In the genomic region with DNA sequence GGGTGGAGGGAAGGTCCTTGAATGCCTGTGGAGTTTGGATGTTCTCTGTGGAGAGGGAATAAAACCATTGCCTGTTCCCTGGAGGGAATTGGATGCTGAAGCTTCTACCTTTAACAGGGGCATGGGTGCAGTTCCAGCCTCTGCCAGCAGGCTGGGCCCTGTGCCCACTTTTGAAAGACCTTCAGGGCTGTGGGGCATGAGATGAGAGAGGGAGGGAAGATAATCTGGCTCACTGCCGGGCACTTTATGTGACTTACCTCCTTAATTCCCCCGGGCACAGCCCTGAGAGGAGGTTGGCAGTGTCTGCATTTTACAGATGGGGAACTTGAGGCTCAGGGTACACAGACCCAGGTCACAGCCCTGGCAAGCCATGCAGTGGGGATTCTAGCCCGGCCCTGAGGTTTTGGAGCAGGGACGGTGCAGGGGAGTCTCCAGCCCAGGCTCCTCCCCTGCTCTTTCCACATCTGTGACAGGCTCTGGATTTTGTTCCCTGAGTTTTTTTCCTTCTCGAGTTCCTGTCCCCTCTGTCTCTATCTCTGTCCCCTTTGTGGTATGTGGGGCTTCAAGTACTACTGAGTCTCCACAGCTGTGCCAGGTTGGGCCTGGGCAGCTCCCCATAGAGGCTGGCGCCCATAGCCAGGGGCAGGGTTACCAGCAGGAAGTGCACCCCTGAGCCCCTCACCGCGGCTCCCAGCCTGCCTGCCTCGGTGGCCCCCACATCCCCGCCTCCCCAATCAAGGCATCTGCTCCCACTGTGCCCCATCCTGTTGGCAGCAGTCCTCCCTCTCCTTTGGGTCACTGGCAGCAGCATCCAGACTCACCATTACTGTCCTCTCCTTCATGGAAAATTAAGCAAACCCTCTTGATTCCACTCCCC, we compare ENCODE assay signal across 1 cellular context.
TF ChIP-seq lines count a peak whose summit lies in the region.

No MANE protein-coding gene starts in this region.

TF ChIP-seq in HepG2, 621 proteins besides CTCF, POLR2A, EP300 and RAD21 (continued from another document):
- TF ChIP-seq, protein P1, sequence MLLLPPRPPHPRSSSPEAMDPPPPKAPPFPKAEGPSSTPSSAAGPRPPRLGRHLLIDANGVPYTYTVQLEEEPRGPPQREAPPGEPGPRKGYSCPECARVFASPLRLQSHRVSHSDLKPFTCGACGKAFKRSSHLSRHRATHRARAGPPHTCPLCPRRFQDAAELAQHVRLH (CRISPR knock-in tag; IDR thresholded peaks at IDR 0.05; ENCODE audit: borderline replicate concordance, low read depth): peak; percentile 41; the same call in 1 of the 2 replicates
- no peak for TF ChIP-seq ZFP1 (CRISPR knock-in tag; IDR thresholded peaks at IDR 0.05)
- TF ChIP-seq KDM5B (CRISPR knock-in tag; IDR thresholded peaks at IDR 0.05; ENCODE audit: borderline replicate concordance): no peak
- TF ChIP-seq ZNF556 (CRISPR knock-in tag; IDR thresholded peaks at IDR 0.05; ENCODE audit: borderline replicate concordance): no peak
- TF ChIP-seq, protein P2, sequence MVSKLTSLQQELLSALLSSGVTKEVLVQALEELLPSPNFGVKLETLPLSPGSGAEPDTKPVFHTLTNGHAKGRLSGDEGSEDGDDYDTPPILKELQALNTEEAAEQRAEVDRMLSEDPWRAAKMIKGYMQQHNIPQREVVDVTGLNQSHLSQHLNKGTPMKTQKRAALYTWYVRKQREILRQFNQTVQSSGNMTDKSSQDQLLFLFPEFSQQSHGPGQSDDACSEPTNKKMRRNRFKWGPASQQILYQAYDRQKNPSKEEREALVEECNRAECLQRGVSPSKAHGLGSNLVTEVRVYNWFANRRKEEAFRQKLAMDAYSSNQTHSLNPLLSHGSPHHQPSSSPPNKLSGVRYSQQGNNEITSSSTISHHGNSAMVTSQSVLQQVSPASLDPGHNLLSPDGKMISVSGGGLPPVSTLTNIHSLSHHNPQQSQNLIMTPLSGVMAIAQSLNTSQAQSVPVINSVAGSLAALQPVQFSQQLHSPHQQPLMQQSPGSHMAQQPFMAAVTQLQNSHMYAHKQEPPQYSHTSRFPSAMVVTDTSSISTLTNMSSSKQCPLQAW (CRISPR knock-in tag; IDR thresholded peaks at IDR 0.05): 0 out of 2 replicates have a peak, but pooled peaks have one; percentile 15
- TF ChIP-seq, protein P3, sequence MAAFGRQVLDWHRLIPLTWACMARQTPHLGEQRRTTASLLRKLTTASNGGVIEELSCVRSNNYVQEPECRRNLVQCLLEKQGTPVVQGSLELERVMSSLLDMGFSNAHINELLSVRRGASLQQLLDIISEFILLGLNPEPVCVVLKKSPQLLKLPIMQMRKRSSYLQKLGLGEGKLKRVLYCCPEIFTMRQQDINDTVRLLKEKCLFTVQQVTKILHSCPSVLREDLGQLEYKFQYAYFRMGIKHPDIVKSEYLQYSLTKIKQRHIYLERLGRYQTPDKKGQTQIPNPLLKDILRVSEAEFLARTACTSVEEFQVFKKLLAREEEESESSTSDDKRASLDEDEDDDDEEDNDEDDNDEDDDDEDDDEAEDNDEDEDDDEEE (CRISPR knock-in tag; IDR thresholded peaks at IDR 0.05): no peak
- TF ChIP-seq TBX2 (CRISPR knock-in tag; IDR thresholded peaks at IDR 0.05; ENCODE audit: borderline replicate concordance): no peak
- TF ChIP-seq JARID2 (CRISPR knock-in tag; IDR thresholded peaks at IDR 0.05; ENCODE audit: insufficient replicate concordance): no peak
- TF ChIP-seq ZNF670 (CRISPR knock-in tag; IDR thresholded peaks at IDR 0.05; ENCODE audit: borderline replicate concordance): no peak
- no peak for TF ChIP-seq ZNF724P (CRISPR knock-in tag; IDR thresholded peaks at IDR 0.05; ENCODE audit: borderline replicate concordance)
- TF ChIP-seq, protein P4, sequence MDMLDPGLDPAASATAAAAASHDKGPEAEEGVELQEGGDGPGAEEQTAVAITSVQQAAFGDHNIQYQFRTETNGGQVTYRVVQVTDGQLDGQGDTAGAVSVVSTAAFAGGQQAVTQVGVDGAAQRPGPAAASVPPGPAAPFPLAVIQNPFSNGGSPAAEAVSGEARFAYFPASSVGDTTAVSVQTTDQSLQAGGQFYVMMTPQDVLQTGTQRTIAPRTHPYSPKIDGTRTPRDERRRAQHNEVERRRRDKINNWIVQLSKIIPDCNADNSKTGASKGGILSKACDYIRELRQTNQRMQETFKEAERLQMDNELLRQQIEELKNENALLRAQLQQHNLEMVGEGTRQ (IDR thresholded peaks at IDR 0.05; ENCODE audit: low read depth, low read length): no peak
- TF ChIP-seq, protein P4 (CRISPR knock-in tag; IDR thresholded peaks at IDR 0.05; ENCODE audit: borderline replicate concordance): no peak
- 0 out of 2 replicates have a peak, but pooled peaks have one; percentile 10 for TF ChIP-seq ETV5 (CRISPR knock-in tag; IDR thresholded peaks at IDR 0.05; ENCODE audit: borderline replicate concordance)
- TF ChIP-seq ZFYVE20 (CRISPR knock-in tag; IDR thresholded peaks at IDR 0.05; ENCODE audit: borderline replicate concordance, low read depth): no peak
- peak; percentile 28; the same call in 1 of the 2 replicates for TF ChIP-seq ZNF501 (CRISPR knock-in tag; IDR thresholded peaks at IDR 0.05)
- TF ChIP-seq ZSCAN31 (CRISPR knock-in tag; IDR thresholded peaks at IDR 0.05; ENCODE audit: low read depth): no peak
- no peak for TF ChIP-seq ZFP41 (CRISPR knock-in tag; IDR thresholded peaks at IDR 0.05; ENCODE audit: borderline replicate concordance)
- no peak for TF ChIP-seq SNRNP70 (IDR thresholded peaks at IDR 0.05; ENCODE audit: low read depth, low read length)
- peak; percentile 58 for TF ChIP-seq ZNF263 (CRISPR knock-in tag; IDR thresholded peaks at IDR 0.05)
- no peak for TF ChIP-seq ZNF382 (CRISPR knock-in tag; IDR thresholded peaks at IDR 0.05; ENCODE audit: borderline replicate concordance)
- TF ChIP-seq, protein P5, sequence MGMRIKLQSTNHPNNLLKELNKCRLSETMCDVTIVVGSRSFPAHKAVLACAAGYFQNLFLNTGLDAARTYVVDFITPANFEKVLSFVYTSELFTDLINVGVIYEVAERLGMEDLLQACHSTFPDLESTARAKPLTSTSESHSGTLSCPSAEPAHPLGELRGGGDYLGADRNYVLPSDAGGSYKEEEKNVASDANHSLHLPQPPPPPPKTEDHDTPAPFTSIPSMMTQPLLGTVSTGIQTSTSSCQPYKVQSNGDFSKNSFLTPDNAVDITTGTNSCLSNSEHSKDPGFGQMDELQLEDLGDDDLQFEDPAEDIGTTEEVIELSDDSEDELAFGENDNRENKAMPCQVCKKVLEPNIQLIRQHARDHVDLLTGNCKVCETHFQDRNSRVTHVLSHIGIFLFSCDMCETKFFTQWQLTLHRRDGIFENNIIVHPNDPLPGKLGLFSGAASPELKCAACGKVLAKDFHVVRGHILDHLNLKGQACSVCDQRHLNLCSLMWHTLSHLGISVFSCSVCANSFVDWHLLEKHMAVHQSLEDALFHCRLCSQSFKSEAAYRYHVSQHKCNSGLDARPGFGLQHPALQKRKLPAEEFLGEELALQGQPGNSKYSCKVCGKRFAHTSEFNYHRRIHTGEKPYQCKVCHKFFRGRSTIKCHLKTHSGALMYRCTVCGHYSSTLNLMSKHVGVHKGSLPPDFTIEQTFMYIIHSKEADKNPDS (CRISPR knock-in tag; IDR thresholded peaks at IDR 0.05): no peak
- TF ChIP-seq, protein P6, sequence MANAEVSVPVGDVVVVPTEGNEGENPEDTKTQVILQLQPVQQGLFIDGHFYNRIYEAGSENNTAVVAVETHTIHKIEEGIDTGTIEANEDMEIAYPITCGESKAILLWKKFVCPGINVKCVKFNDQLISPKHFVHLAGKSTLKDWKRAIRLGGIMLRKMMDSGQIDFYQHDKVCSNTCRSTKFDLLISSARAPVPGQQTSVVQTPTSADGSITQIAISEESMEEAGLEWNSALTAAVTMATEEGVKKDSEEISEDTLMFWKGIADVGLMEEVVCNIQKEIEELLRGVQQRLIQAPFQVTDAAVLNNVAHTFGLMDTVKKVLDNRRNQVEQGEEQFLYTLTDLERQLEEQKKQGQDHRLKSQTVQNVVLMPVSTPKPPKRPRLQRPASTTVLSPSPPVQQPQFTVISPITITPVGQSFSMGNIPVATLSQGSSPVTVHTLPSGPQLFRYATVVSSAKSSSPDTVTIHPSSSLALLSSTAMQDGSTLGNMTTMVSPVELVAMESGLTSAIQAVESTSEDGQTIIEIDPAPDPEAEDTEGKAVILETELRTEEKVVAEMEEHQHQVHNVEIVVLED (CRISPR knock-in tag; IDR thresholded peaks at IDR 0.05; ENCODE audit: borderline replicate concordance): no peak
- TF ChIP-seq, protein P7, sequence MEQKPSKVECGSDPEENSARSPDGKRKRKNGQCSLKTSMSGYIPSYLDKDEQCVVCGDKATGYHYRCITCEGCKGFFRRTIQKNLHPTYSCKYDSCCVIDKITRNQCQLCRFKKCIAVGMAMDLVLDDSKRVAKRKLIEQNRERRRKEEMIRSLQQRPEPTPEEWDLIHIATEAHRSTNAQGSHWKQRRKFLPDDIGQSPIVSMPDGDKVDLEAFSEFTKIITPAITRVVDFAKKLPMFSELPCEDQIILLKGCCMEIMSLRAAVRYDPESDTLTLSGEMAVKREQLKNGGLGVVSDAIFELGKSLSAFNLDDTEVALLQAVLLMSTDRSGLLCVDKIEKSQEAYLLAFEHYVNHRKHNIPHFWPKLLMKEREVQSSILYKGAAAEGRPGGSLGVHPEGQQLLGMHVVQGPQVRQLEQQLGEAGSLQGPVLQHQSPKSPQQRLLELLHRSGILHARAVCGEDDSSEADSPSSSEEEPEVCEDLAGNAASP (CRISPR knock-in tag; IDR thresholded peaks at IDR 0.05; ENCODE audit: borderline replicate concordance): 0 out of 2 replicates have a peak, but pooled peaks have one; percentile 28
